ENCODE assay signal across 24 cellular contexts in genomic region chr3:154657265-154657664, GRCh38.
"Had no signal": no experiment of that assay in that cellular context is flagged by ENCODE, and none has a peak within 500 bp of the region (broad histone marks: within the 10 kb centered on the region; RNA-seq: fewer than 3 reads in every experiment).

No MANE protein-coding gene starts in this region.

- ATAC-seq: effector memory CD8-positive, alpha-beta T cell; naive thymus-derived CD8-positive, alpha-beta T cell; psoas muscle; right cardiac atrium; stimulated activated naive B cell treated with anti-CD40 and anti-IgM and Interleukin-4, amounts not matched to agents 10 μg/mL and 1 μg/mL and 100 μg/mL, for 72 hours had no signal

- H3K36me3 Mint-ChIP-seq: naive thymus-derived CD8-positive, alpha-beta T cell; stimulated activated naive B cell treated with anti-CD40 and anti-IgM and Interleukin-4, amounts not matched to agents 10 μg/mL and 1 μg/mL and 100 μg/mL, for 72 hours had no signal

- H3K9me3 Mint-ChIP-seq: nephron progenitor cell; stimulated activated naive B cell treated with anti-CD40 and anti-IgM and Interleukin-4, amounts not matched to agents 10 μg/mL and 1 μg/mL and 100 μg/mL, for 72 hours had no signal

- H3K27ac ChIP-seq: esophagus squamous epithelium, psoas muscle, skin epidermis, thoracic aorta, tibial nerve, upper lobe of left lung had no signal

- FAIRE-seq: endometrium, frontal cortex, keratinocyte, urothelium cell line had no signal

- H3K9me3 ChIP-seq: esophagus squamous epithelium, psoas muscle, thoracic aorta, tibial nerve, upper lobe of left lung had no signal

- H3K4me3 ChIP-seq: esophagus squamous epithelium, lung, psoas muscle, skin epidermis, thoracic aorta, tibial nerve, upper lobe of left lung had no signal

- H3K27ac Mint-ChIP-seq: effector memory CD8-positive, alpha-beta T cell; naive thymus-derived CD8-positive, alpha-beta T cell; nephron progenitor cell; stimulated activated naive B cell treated with anti-CD40 and anti-IgM and Interleukin-4, amounts not matched to agents 10 μg/mL and 1 μg/mL and 100 μg/mL, for 72 hours; stimulated activated naive CD8-positive, alpha-beta T cell treated with anti-CD3 and anti-CD28 coated beads, Interleukin-15, Interleukin-2, amounts not matched to agents 100 ng/mL and 50 ng/mL, for 24 hours had no signal

- H3K4me1 ChIP-seq: esophagus squamous epithelium, psoas muscle, tibial nerve, upper lobe of left lung had no signal

- H3K36me3 ChIP-seq: esophagus squamous epithelium, thoracic aorta, tibial nerve, upper lobe of left lung had no signal

- H3K27me3 Mint-ChIP-seq: effector memory CD8-positive, alpha-beta T cell; stimulated activated naive B cell treated with anti-CD40 and anti-IgM and Interleukin-4, amounts not matched to agents 10 μg/mL and 1 μg/mL and 100 μg/mL, for 72 hours; stimulated activated naive CD8-positive, alpha-beta T cell treated with anti-CD3 and anti-CD28 coated beads, Interleukin-15, Interleukin-2, amounts not matched to agents 100 ng/mL and 50 ng/mL, for 24 hours had no signal

- H3K4me3 Mint-ChIP-seq: effector memory CD8-positive, alpha-beta T cell; naive thymus-derived CD8-positive, alpha-beta T cell; nephron progenitor cell; stimulated activated naive B cell treated with anti-CD40 and anti-IgM and Interleukin-4, amounts not matched to agents 10 μg/mL and 1 μg/mL and 100 μg/mL, for 72 hours; stimulated activated naive CD8-positive, alpha-beta T cell treated with anti-CD3 and anti-CD28 coated beads, Interleukin-15, Interleukin-2, amounts not matched to agents 100 ng/mL and 50 ng/mL, for 24 hours had no signal

- DNase-seq: cortex of kidney; effector memory CD8-positive, alpha-beta T cell; erythroblast; esophagus squamous epithelium; hypothalamus; naive thymus-derived CD8-positive, alpha-beta T cell; nephron progenitor cell; nucleus accumbens; posterior cingulate gyrus; psoas muscle; right cardiac atrium; stimulated activated CD4-positive, alpha-beta T cell treated with anti-CD3 and anti-CD28 coated beads, Interleukin-15, amount 100 ng/mL, for 24 hours; stimulated activated CD4-positive, alpha-beta T cell treated with anti-CD3 and anti-CD28 coated beads, Interleukin-2, amount 100 ng/mL, for 48 hours; stimulated activated naive B cell treated with anti-CD40 and anti-IgM and Interleukin-4, amounts not matched to agents 10 μg/mL and 1 μg/mL and 100 μg/mL, for 72 hours; upper lobe of left lung had no signal

- H3K4me1 Mint-ChIP-seq: naive thymus-derived CD8-positive, alpha-beta T cell; nephron progenitor cell; stimulated activated naive B cell treated with anti-CD40 and anti-IgM and Interleukin-4, amounts not matched to agents 10 μg/mL and 1 μg/mL and 100 μg/mL, for 72 hours had no signal

- H3K27me3 ChIP-seq: esophagus squamous epithelium, tibial nerve, upper lobe of left lung had no signal
